Comparison of ENCODE assay signal across 1 cellular context in the genomic region with DNA sequence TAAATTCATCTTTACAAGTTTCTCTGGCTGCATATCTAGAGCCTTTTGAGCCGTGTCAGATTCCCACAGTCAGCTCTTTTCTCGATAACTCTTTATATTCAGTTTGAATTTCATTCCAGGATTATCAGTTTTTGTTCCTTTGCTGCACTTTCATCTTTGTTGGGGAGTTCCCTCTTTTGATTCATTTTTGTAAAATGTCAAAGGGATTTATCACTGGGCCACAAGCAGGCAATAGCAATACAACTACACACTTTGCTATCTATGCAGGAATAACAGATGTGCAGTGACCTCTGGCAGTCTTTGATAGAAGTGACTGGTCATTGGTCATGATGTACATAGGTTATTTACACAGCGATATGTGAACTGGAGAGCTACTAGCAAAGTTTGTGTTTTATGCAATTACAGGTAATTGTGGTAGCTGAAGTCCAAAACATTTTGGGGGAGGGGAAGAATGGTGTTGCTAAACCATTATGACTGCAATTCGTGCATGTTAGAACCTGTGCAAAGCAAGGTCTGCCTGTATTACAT.
A peak's percentile ranks its signal among the peaks of the same experiment; 100 is the strongest.
TF ChIP-seq lines count a peak whose summit lies in the region.

No MANE protein-coding gene starts in this region.

TF ChIP-seq in HepG2, 621 proteins besides CTCF, POLR2A, EP300 and RAD21 (continued from another document):
- TF ChIP-seq, protein P1, sequence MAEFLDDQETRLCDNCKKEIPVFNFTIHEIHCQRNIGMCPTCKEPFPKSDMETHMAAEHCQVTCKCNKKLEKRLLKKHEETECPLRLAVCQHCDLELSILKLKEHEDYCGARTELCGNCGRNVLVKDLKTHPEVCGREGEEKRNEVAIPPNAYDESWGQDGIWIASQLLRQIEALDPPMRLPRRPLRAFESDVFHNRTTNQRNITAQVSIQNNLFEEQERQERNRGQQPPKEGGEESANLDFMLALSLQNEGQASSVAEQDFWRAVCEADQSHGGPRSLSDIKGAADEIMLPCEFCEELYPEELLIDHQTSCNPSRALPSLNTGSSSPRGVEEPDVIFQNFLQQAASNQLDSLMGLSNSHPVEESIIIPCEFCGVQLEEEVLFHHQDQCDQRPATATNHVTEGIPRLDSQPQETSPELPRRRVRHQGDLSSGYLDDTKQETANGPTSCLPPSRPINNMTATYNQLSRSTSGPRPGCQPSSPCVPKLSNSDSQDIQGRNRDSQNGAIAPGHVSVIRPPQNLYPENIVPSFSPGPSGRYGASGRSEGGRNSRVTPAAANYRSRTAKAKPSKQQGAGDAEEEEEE (CRISPR knock-in tag; IDR thresholded peaks at IDR 0.05; ENCODE audit: borderline replicate concordance): no peak
- TF ChIP-seq TOE1 (CRISPR knock-in tag; IDR thresholded peaks at IDR 0.05) (0 out of 2 replicates have a peak, but pooled peaks have one; percentile 43), FOXK2 (IDR thresholded peaks at IDR 0.05) (0 out of 2 replicates have a peak, but pooled peaks have one; percentile 34), RCOR2 (CRISPR knock-in tag; IDR thresholded peaks at IDR 0.05) (peak; percentile 62; the same call in 1 of the 2 replicates), THAP11 (CRISPR knock-in tag; IDR thresholded peaks at IDR 0.05) (0 out of 2 replicates have a peak, but pooled peaks have one; percentile 34), LCORL (IDR thresholded peaks at IDR 0.05) (peak; percentile 63), LCORL (CRISPR knock-in tag; IDR thresholded peaks at IDR 0.05) (peak; percentile 76), EHMT2 (IDR thresholded peaks at IDR 0.05; ENCODE audit: borderline replicate concordance, low read depth, low read length) (peak; percentile 39; the same call in 1 of the 2 replicates), NCOR1 (IDR thresholded peaks at IDR 0.05; ENCODE audit: borderline replicate concordance, low read length) (peak; percentile 79; the same call in 1 of the 2 replicates), NFYC (CRISPR knock-in tag; IDR thresholded peaks at IDR 0.05) (no peak), ZNF614 (CRISPR knock-in tag; IDR thresholded peaks at IDR 0.05; ENCODE audit: borderline replicate concordance) (peak; percentile 85), ZNF564 (CRISPR knock-in tag; IDR thresholded peaks at IDR 0.05) (no peak), HNRNPL (IDR thresholded peaks at IDR 0.05; ENCODE audit: low read depth, low read length) (no peak), NR2F6 (IDR thresholded peaks at IDR 0.05) (peak; percentile 83), NR2F6 (CRISPR knock-in tag; IDR thresholded peaks at IDR 0.05) (peak; percentile 86), HOXD1 (CRISPR knock-in tag; IDR thresholded peaks at IDR 0.05) (peak; percentile 71; the same call in 1 of the 2 replicates), ZNF264 (CRISPR knock-in tag; IDR thresholded peaks at IDR 0.05) (0 out of 2 replicates have a peak, but pooled peaks have one; percentile 29), RXRB (CRISPR knock-in tag; IDR thresholded peaks at IDR 0.05; ENCODE audit: borderline replicate concordance) (peak; percentile 86), NR2F1 (CRISPR knock-in tag; IDR thresholded peaks at IDR 0.05) (peak; percentile 20 to 64; a peak in 2 of 4 replicates), ZNF577 (CRISPR knock-in tag; IDR thresholded peaks at IDR 0.05; ENCODE audit: borderline replicate concordance, low read depth) (no peak), NR2F2 (IDR thresholded peaks at IDR 0.05; ENCODE audit: borderline replicate concordance, low read depth) (peak; percentile 71; the same call in 1 of the 2 replicates), ZNF607 (CRISPR knock-in tag; IDR thresholded peaks at IDR 0.05; ENCODE audit: borderline replicate concordance) (no peak), FOXK1 (CRISPR knock-in tag; IDR thresholded peaks at IDR 0.05; ENCODE audit: borderline replicate concordance, low read depth) (peak; percentile 61; the same call in 1 of the 2 replicates), FOSL1 (CRISPR knock-in tag; IDR thresholded peaks at IDR 0.05; ENCODE audit: borderline replicate concordance) (no peak), STAG1 (CRISPR knock-in tag; IDR thresholded peaks at IDR 0.05) (peak; percentile 40), ZNF317 (CRISPR knock-in tag; IDR thresholded peaks at IDR 0.05) (peak; percentile 38; the same call in 1 of the 2 replicates), CEBPB (IDR thresholded peaks at IDR 0.05; ENCODE audit: borderline replicate concordance, low read depth, low read length) (peak; percentile 69; the same call in 1 of the 2 replicates), TCF7 (IDR thresholded peaks at IDR 0.05; ENCODE audit: low read depth) (peak; percentile 55), MIXL1 (CRISPR knock-in tag; IDR thresholded peaks at IDR 0.05) (peak; percentile 87; the same call in 1 of the 2 replicates), ZFX (CRISPR knock-in tag; IDR thresholded peaks at IDR 0.05; ENCODE audit: low read depth) (0 out of 2 replicates have a peak, but pooled peaks have one; percentile 17), CREB1 (IDR thresholded peaks at IDR 0.05) (peak; percentile 18; the same call in 1 of the 2 replicates), CREB1 (CRISPR knock-in tag; IDR thresholded peaks at IDR 0.05) (peak; percentile 52; the same call in 1 of the 2 replicates), RFXAP (CRISPR knock-in tag; IDR thresholded peaks at IDR 0.05; ENCODE audit: borderline replicate concordance) (0 out of 2 replicates have a peak, but pooled peaks have one; percentile 42), FOXA3 (CRISPR knock-in tag; IDR thresholded peaks at IDR 0.05) (peak; percentile 95)
- TF ChIP-seq, protein P2, sequence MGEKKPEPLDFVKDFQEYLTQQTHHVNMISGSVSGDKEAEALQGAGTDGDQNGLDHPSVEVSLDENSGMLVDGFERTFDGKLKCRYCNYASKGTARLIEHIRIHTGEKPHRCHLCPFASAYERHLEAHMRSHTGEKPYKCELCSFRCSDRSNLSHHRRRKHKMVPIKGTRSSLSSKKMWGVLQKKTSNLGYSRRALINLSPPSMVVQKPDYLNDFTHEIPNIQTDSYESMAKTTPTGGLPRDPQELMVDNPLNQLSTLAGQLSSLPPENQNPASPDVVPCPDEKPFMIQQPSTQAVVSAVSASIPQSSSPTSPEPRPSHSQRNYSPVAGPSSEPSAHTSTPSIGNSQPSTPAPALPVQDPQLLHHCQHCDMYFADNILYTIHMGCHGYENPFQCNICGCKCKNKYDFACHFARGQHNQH (CRISPR knock-in tag; IDR thresholded peaks at IDR 0.05): peak; percentile 38; the same call in 1 of the 2 replicates
- TF ChIP-seq, protein P3, sequence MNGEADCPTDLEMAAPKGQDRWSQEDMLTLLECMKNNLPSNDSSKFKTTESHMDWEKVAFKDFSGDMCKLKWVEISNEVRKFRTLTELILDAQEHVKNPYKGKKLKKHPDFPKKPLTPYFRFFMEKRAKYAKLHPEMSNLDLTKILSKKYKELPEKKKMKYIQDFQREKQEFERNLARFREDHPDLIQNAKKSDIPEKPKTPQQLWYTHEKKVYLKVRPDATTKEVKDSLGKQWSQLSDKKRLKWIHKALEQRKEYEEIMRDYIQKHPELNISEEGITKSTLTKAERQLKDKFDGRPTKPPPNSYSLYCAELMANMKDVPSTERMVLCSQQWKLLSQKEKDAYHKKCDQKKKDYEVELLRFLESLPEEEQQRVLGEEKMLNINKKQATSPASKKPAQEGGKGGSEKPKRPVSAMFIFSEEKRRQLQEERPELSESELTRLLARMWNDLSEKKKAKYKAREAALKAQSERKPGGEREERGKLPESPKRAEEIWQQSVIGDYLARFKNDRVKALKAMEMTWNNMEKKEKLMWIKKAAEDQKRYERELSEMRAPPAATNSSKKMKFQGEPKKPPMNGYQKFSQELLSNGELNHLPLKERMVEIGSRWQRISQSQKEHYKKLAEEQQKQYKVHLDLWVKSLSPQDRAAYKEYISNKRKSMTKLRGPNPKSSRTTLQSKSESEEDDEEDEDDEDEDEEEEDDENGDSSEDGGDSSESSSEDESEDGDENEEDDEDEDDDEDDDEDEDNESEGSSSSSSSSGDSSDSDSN (CRISPR knock-in tag; IDR thresholded peaks at IDR 0.05): no peak
- TF ChIP-seq, protein P4, sequence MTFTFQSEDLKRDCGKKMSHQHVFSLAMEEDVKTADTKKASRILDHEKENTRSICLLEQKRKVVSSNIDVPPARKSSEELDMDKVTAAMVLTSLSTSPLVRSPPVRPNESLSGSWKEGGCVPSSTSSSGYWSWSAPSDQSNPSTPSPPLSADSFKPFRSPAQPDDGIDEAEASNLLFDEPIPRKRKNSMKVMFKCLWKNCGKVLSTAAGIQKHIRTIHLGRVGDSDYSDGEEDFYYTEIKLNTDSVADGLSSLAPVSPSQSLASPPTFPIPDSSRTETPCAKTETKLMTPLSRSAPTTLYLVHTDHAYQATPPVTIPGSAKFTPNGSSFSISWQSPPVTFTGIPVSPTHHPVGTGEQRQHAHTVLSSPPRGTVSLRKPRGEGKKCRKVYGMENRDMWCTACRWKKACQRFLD (CRISPR knock-in tag; IDR thresholded peaks at IDR 0.05; ENCODE audit: borderline replicate concordance): no peak
- TF ChIP-seq, protein P5, sequence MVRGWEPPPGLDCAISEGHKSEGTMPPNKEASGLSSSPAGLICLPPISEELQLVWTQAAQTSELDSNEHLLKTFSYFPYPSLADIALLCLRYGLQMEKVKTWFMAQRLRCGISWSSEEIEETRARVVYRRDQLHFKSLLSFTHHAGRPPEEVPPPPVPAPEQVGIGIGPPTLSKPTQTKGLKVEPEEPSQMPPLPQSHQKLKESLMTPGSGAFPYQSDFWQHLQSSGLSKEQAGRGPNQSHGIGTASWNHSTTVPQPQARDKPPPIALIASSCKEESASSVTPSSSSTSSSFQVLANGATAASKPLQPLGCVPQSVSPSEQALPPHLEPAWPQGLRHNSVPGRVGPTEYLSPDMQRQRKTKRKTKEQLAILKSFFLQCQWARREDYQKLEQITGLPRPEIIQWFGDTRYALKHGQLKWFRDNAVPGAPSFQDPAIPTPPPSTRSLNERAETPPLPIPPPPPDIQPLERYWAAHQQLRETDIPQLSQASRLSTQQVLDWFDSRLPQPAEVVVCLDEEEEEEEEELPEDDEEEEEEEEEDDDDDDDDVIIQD (CRISPR knock-in tag; IDR thresholded peaks at IDR 0.05; ENCODE audit: low read depth): peak; percentile 64; the same call in 1 of the 2 replicates
- TF ChIP-seq, protein P6, sequence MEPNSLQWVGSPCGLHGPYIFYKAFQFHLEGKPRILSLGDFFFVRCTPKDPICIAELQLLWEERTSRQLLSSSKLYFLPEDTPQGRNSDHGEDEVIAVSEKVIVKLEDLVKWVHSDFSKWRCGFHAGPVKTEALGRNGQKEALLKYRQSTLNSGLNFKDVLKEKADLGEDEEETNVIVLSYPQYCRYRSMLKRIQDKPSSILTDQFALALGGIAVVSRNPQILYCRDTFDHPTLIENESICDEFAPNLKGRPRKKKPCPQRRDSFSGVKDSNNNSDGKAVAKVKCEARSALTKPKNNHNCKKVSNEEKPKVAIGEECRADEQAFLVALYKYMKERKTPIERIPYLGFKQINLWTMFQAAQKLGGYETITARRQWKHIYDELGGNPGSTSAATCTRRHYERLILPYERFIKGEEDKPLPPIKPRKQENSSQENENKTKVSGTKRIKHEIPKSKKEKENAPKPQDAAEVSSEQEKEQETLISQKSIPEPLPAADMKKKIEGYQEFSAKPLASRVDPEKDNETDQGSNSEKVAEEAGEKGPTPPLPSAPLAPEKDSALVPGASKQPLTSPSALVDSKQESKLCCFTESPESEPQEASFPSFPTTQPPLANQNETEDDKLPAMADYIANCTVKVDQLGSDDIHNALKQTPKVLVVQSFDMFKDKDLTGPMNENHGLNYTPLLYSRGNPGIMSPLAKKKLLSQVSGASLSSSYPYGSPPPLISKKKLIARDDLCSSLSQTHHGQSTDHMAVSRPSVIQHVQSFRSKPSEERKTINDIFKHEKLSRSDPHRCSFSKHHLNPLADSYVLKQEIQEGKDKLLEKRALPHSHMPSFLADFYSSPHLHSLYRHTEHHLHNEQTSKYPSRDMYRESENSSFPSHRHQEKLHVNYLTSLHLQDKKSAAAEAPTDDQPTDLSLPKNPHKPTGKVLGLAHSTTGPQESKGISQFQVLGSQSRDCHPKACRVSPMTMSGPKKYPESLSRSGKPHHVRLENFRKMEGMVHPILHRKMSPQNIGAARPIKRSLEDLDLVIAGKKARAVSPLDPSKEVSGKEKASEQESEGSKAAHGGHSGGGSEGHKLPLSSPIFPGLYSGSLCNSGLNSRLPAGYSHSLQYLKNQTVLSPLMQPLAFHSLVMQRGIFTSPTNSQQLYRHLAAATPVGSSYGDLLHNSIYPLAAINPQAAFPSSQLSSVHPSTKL (CRISPR knock-in tag; IDR thresholded peaks at IDR 0.05): peak; percentile 87
- TF ChIP-seq, protein P7, sequence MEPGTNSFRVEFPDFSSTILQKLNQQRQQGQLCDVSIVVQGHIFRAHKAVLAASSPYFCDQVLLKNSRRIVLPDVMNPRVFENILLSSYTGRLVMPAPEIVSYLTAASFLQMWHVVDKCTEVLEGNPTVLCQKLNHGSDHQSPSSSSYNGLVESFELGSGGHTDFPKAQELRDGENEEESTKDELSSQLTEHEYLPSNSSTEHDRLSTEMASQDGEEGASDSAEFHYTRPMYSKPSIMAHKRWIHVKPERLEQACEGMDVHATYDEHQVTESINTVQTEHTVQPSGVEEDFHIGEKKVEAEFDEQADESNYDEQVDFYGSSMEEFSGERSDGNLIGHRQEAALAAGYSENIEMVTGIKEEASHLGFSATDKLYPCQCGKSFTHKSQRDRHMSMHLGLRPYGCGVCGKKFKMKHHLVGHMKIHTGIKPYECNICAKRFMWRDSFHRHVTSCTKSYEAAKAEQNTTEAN (CRISPR knock-in tag; conservative IDR thresholded peaks at IDR 0.05): peak; percentile 59; the same call in 1 of the 2 replicates
- TF ChIP-seq, protein P8, sequence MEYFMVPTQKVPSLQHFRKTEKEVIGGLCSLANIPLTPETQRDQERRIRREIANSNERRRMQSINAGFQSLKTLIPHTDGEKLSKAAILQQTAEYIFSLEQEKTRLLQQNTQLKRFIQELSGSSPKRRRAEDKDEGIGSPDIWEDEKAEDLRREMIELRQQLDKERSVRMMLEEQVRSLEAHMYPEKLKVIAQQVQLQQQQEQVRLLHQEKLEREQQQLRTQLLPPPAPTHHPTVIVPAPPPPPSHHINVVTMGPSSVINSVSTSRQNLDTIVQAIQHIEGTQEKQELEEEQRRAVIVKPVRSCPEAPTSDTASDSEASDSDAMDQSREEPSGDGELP (IDR thresholded peaks at IDR 0.05; ENCODE audit: borderline replicate concordance, low read depth): peak; percentile 51; the same call in 1 of the 2 replicates
TF ChIP-seq in HepG2: peak in this region for 91.
